In genomic region chr3:45841701-45842491, GRCh38 we compare ENCODE assay signal across 8 cellular contexts. TPM values are rescaled to one million over a fixed set of nuclear protein-coding genes. Genes with fewer than 3 reads are reported as not detected.
DNase-seq lines count a peak whose midpoint lies in the region; ATAC-seq and TF ChIP-seq lines count a peak whose summit lies in the region.

TSS of gene LZTFL1 (minus strand) at chr3:45842119. CDS start at chr3:45841991, 128 bp downstream.

- DNase-seq in GM10248 (ENCODE audit: extremely low spot score) = peak; percentile 93
- peak; percentile 84 for DNase-seq in NCI-H1694 (lab: John Stamatoyannopoulos, UW)
- peak; percentile 63 to 75 (median 75) for DNase-seq in T-helper 17 cell
- DNase-seq in right atrium auricular region (ENCODE audit: low spot score) = peak; percentile 97
- DNase-seq in prostate gland (ENCODE audit: low spot score) = peak; percentile 89
- peak; percentile 97 for DNase-seq in ureter (ENCODE audit: low spot score)

- peak within 1 kb of the TSS; percentile 16 for H3K27ac ChIP-seq in angular gyrus (ENCODE audit: low read depth, low read length)
- H3K27ac ChIP-seq in right atrium auricular region = peak within 1 kb of the TSS; percentile 30 to 51
- peak within 1 kb of the TSS in 1 of 2 donors; percentile 31 for H3K27ac ChIP-seq in prostate gland

- TF ChIP-seq CTCF in GM10248 (IDR thresholded peaks at IDR 0.05; ENCODE audit: control extremely low read depth, extremely low read depth, low read depth, missing control alignments) = no peak
- TF ChIP-seq CTCF in right atrium auricular region (IDR thresholded peaks at IDR 0.05) = no peak
- TF ChIP-seq CTCF in prostate gland (IDR thresholded peaks at IDR 0.05) = no peak

- H3K4me3 Mint-ChIP-seq in T-helper 17 cell = peak within 1 kb of the TSS; percentile 93

- H3K27me3 ChIP-seq in right atrium auricular region (no peaks in the 10 kb centered on the region), prostate gland (replicated peaks; ENCODE audit: insufficient read depth) (no peaks in the 10 kb centered on the region)

- POLR2A ChIA-PET in GM10248 (lab: Yijun Ruan, JAX) = interaction anchor here (0.8 to 1.2 kb wide), 3 partner anchors 19 to 60 kb away, joined by 3 read pairs; no protein-coding TSS in a partner anchor

- TF ChIP-seq POLR2A in prostate gland (IDR thresholded peaks at IDR 0.05) = no peak

- CTCF ChIA-PET in GM10248 (lab: Yijun Ruan, JAX) = interaction anchor here (0.9 to 4.9 kb wide), 11 partner anchors 9 to 87 kb away, joined by 3 to 23 read pairs (median 5); no protein-coding TSS in a partner anchor

- H3K27ac Mint-ChIP-seq in T-helper 17 cell = peak within 1 kb of the TSS; percentile 96

- peaks cover 4% of the 10 kb centered on the region for H3K27me3 Mint-ChIP-seq in T-helper 17 cell

- intact Hi-C loops in prostate gland (cut with DNase I) = no loop called here

- H3K4me3 ChIP-seq in right atrium auricular region = peak within 1 kb of the TSS; percentile 79 to 91
- peak within 1 kb of the TSS; percentile 72 to 77 for H3K4me3 ChIP-seq in prostate gland

- H3K4me1 ChIP-seq in right atrium auricular region = peaks cover 0 to 7% of the 10 kb centered on the region in 2 donors
- no peaks in the 10 kb centered on the region for H3K4me1 ChIP-seq in prostate gland (replicated peaks)

- peak; percentile 97 for ATAC-seq in HG02798 (IDR thresholded peaks at IDR 0.05; ENCODE audit: poor library complexity, unreplicated experiment)
- peak; percentile 93 for ATAC-seq in T-helper 17 cell

- WGBS in prostate gland = 3% methylated on average over 52 of the region's 52 CpGs

- peaks cover 35% of the 10 kb centered on the region for H3K4me1 Mint-ChIP-seq in T-helper 17 cell

- H3K9me3 ChIP-seq in T-helper 17 cell (ENCODE audit: control insufficient read depth, low read length, poor library complexity, severe bottlenecking) (no peaks in the 10 kb centered on the region), right atrium auricular region (no peaks in the 10 kb centered on the region), prostate gland (no peaks in the 10 kb centered on the region)

- no peaks in the 10 kb centered on the region for H3K36me3 ChIP-seq in right atrium auricular region
- H3K36me3 ChIP-seq in prostate gland = no peaks in the 10 kb centered on the region

- H3K36me3 Mint-ChIP-seq in T-helper 17 cell (ENCODE audit: low read depth) = peaks cover 2% of the 10 kb centered on the region

RNA-seq across cellular contexts. Expression of gene LZTFL1, which starts in this region (rescaled TPM):
- total RNA-seq in T-helper 17 cell (10 to 100 TPM; 13.0 to 18.1 TPM), right atrium auricular region (1 to 10 TPM; 8.3 to 8.9 TPM), prostate gland (10 to 100 TPM; 23.2 to 28.9 TPM), ureter (24.5 TPM)
